23 cellular contexts compared by ENCODE assay signal in genomic region chr7:27349621-27350020, GRCh38.
"Had no signal": no experiment of that assay in that cellular context is flagged by ENCODE, and none has a peak within 500 bp of the region (broad histone marks: within the 10 kb centered on the region; RNA-seq: fewer than 3 reads in every experiment).

No MANE protein-coding gene starts in this region.

- H3K36me3 ChIP-seq: SJSA1 had no signal

- DNase-seq: Kasumi-1, MM.1S, MV-4-11, NCI-H1048, NCI-H1105, NCI-H1417, NCI-H146, NCI-H1694 treated with DMSO at 0.1 percent for 48 hours, NCI-H1930, NCI-H2081, NCI-H2107, NCI-H2227 treated with DMSO at 0.1 percent for 48 hours, NCI-H524, NCI-H526 treated with DMSO at 0.1 percent for 48 hours, NCI-H774, Right ventricle myocardium superior, RPMI8226, SIG-M5 had no signal

- H3K4me2 ChIP-seq: KMS-11 had no signal

- H3K9me3 ChIP-seq: SJSA1 had no signal

- H3K4me3 ChIP-seq: K562, SJSA1, SK-N-MC had no signal

- H3K27ac ChIP-seq: KMS-11, SJSA1, SK-N-MC had no signal

- H3K4me3 Mint-ChIP-seq: IgD-negative memory B cell had no signal

- H3K4me1 Mint-ChIP-seq: IgD-negative memory B cell had no signal

- H3K36me3 Mint-ChIP-seq: IgD-negative memory B cell had no signal

- ATAC-seq: K562 had no signal

- H3K27ac Mint-ChIP-seq: IgD-negative memory B cell had no signal
